Comparison of ENCODE assay signal across 34 cellular contexts in genomic region chr5:136714286-136714685, GRCh38.
"Had no signal": no experiment of that assay in that cellular context is flagged by ENCODE, and none has a peak within 500 bp of the region (broad histone marks: within the 10 kb centered on the region; RNA-seq: fewer than 3 reads in every experiment).

No MANE protein-coding gene starts in this region.

- H3K36me3 ChIP-seq: MG63 had no signal

- H3K9me3 ChIP-seq: MG63 had no signal

- DNase-seq: Karpas-422, Kasumi-1, MG63, MM.1S, MV-4-11, NCI-H1048, NCI-H1092, NCI-H1092 treated with DMSO at 0.1 percent for 48 hours, NCI-H1105, NCI-H1105 treated with DMSO at 0.1 percent for 48 hours, NCI-H1417, NCI-H1417 treated with DMSO at 0.1 percent for 48 hours, NCI-H1436, NCI-H1436 treated with DMSO at 0.1 percent for 48 hours, NCI-H146, NCI-H1694, NCI-H1694 treated with DMSO at 0.1 percent for 48 hours, NCI-H187, NCI-H187 treated with DMSO at 0.1 percent for 48 hours, NCI-H1930, NCI-H2029, NCI-H2029 treated with DMSO at 0.1 percent for 48 hours, NCI-H2081, NCI-H2081 treated with DMSO at 0.1 percent for 48 hours, NCI-H2107, NCI-H2171, NCI-H2171 treated with DMSO at 0.1 percent for 48 hours, NCI-H2227 treated with DMSO at 0.1 percent for 48 hours, NCI-H226, NCI-H345, NCI-H446, NCI-H446 treated with DMSO at 0.1 percent for 48 hours, NCI-H510A, NCI-H510A treated with DMSO at 0.1 percent for 48 hours had no signal

- H3K4me3 ChIP-seq: MG63 had no signal
